5 cellular contexts compared by ENCODE assay signal in the genomic region with DNA sequence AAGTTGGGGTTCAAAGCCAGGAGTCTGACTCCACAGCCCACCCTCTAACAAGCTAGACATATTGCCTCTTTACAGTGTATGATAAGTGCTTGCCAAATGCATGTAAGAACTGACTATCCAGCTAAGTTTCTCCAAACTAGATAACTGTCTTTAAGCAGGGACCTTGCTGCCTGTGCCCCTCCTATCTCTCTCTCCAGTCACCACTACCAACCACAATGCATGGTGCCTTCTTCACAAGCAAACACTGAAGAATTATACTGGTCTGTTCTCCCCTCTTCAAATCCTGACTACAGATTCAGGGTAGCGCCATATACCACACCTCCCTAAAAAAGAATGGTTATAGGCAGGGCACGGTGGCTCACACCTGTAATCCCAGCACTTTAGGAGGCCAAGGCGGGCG. TPM values are rescaled to one million over a fixed set of nuclear protein-coding genes. Genes with fewer than 3 reads are reported as not detected.
"Had no signal": no experiment of that assay in that cellular context is flagged by ENCODE, and none has a peak within 500 bp of the region (broad histone marks: within the 10 kb centered on the region; RNA-seq: fewer than 3 reads in every experiment).

No MANE protein-coding gene starts in this region.

RNA-seq across cellular contexts. Expression of gene WIPF3, which starts 55.3 kb away (rescaled TPM):
- total RNA-seq: GM23248, H4, HFFc6, HT1080, IMR-90 had no signal
- polyA plus RNA-seq: GM23248, IMR-90 had no signal
